ENCODE assay signal across 10 cellular contexts in genomic region chr4:118740869-118741268, GRCh38. TPM values are rescaled to one million over a fixed set of nuclear protein-coding genes. Genes with fewer than 3 reads are reported as not detected.
DNase-seq lines count a peak whose midpoint lies in the region; ATAC-seq and TF ChIP-seq lines count a peak whose summit lies in the region.
"Had no signal": no experiment of that assay in that cellular context is flagged by ENCODE, and none has a peak within 500 bp of the region (broad histone marks: within the 10 kb centered on the region; RNA-seq: fewer than 3 reads in every experiment).

No MANE protein-coding gene starts in this region.

- TF ChIP-seq RAD21 in liver (IDR thresholded peaks at IDR 0.05) = peak; percentile 63 to 66

- H2BK5ac ChIP-seq in H9 (ENCODE audit: insufficient read length, low read length) = no peak overlapping the region

- intact Hi-C loops in A673 (cut with micrococcal nuclease; ENCODE audit: unreplicated experiment) (loop anchor here (2.0 to 10.0 kb wide), 3 partner anchors 150 to 544 kb away; no protein-coding TSS in a partner anchor), adrenal gland (cut with DNase I) (no loop called here)

- H3K23me2 ChIP-seq in H9 (ENCODE audit: insufficient read length, low read depth, low read length, poor library complexity, severe bottlenecking) = no peaks in the 10 kb centered on the region

- no peak overlapping the region for H2BK12ac ChIP-seq in H9 (ENCODE audit: insufficient read length, low read depth, low read length)

- no peak overlapping the region for H3T11ph ChIP-seq in H9 (ENCODE audit: low read length)

- no peaks in the 10 kb centered on the region for H3K79me2 ChIP-seq in H9 (ENCODE audit: insufficient read depth, low read length)

- H3K36me3 ChIP-seq in A673 (ENCODE audit: insufficient read depth, low read length, poor library complexity, severe bottlenecking) (peaks cover 24% of the 10 kb centered on the region), adrenal gland (replicated peaks in 1 of 2) (peaks cover 0 to 41% of the 10 kb centered on the region in 2 donors), liver (ENCODE audit: control insufficient read depth in 4 of 4, insufficient read depth in 3 of 4, low read depth in 1 of 4, low read length in 3 of 4) (peaks cover 14 to 63% (median 50%) of the 10 kb centered on the region in 4 donors), H7 (replicated peaks; ENCODE audit: control insufficient read depth, insufficient read depth, low read length) (peaks cover 20% of the 10 kb centered on the region)

- no peak overlapping the region for H2BK120ac ChIP-seq in H9 (ENCODE audit: low read depth, low read length, poor library complexity, severe bottlenecking)

- CTCF ChIA-PET in A673 (lab: Charles Lee) = no interaction called here

- DNase-seq in A673 (ENCODE audit: low spot score) (peak; percentile 49), H9 (no peak), adrenal gland (no peak), H7 (no peak), GM13976 (ENCODE audit: low spot score) (no peak)
- no peak for DNase-seq in stimulated activated naive B cell treated with anti-CD40 and anti-IgM and Interleukin-4, amounts not matched to agents 10 μg/mL and 1 μg/mL and 100 μg/mL, for 72 hours

- no peak overlapping the region for H4K91ac ChIP-seq in H9 (ENCODE audit: insufficient read length, low read depth, low read length)

- H3K79me1 ChIP-seq in H9 (ENCODE audit: insufficient read depth, low read depth, low read length, poor library complexity, severe bottlenecking) = no peaks in the 10 kb centered on the region

- WGBS in H9 (ENCODE audit: extremely low coverage, insufficient read length, low lambda C conversion rate) = no CpG with 5 or more reads among the region's 5 CpGs
- WGBS in adrenal gland, 4 donors = 10 to 21% (median 17%) methylated on average over 5 of the region's 5 CpGs
- WGBS in liver = 37% methylated on average over 5 of the region's 5 CpGs

- no peak overlapping the region for H3K4me3 ChIP-seq in A673 (ENCODE audit: low read depth, low read length, poor library complexity, severe bottlenecking)
- no peak overlapping the region for H3K4me3 ChIP-seq in adrenal gland
- H3K4me3 ChIP-seq in liver (ENCODE audit: low read depth in 1 of 3, low read length in 3 of 3) = no peak overlapping the region
- no peak overlapping the region for H3K4me3 ChIP-seq in H7 (ENCODE audit: insufficient read depth, low read depth, low read length)

- H3K27me3 Mint-ChIP-seq in H9 (ENCODE audit: low read depth) = no peaks in the 10 kb centered on the region
- no peaks in the 10 kb centered on the region for H3K27me3 Mint-ChIP-seq in stimulated activated naive B cell treated with anti-CD40 and anti-IgM and Interleukin-4, amounts not matched to agents 10 μg/mL and 1 μg/mL and 100 μg/mL, for 72 hours
- H3K27me3 Mint-ChIP-seq: IgD-negative memory B cell had no signal

- H2BK20ac ChIP-seq in H9 (ENCODE audit: low read depth, low read length, poor library complexity, severe bottlenecking) = no peak overlapping the region

- H3K56ac ChIP-seq in H9 (ENCODE audit: insufficient read length, low read depth, low read length) = no peak overlapping the region

- H2AK5ac ChIP-seq in H9 (ENCODE audit: insufficient read length, low read length) = no peak overlapping the region

- peaks cover 23 to 71% (median 46%) of the 10 kb centered on the region in 3 experiments for H3K36me3 Mint-ChIP-seq in H9 (ENCODE audit: insufficient read depth in 1 of 3, low read depth in 3 of 3)
- H3K36me3 Mint-ChIP-seq in stimulated activated naive B cell treated with anti-CD40 and anti-IgM and Interleukin-4, amounts not matched to agents 10 μg/mL and 1 μg/mL and 100 μg/mL, for 72 hours = peaks cover 32 to 39% of the 10 kb centered on the region in 2 donors

- H3K4me1 ChIP-seq in A673 (ENCODE audit: insufficient read depth, low read length, poor library complexity, severe bottlenecking) (no peaks in the 10 kb centered on the region), H9 (ENCODE audit: insufficient read depth, low read length) (no peaks in the 10 kb centered on the region; the same call in 1 of the 2 replicates), adrenal gland (replicated peaks in 1 of 2) (peaks cover 0 to 8% of the 10 kb centered on the region in 2 donors), liver (ENCODE audit: control insufficient read depth in 4 of 4, insufficient read depth in 4 of 4, low read length in 3 of 4) (peaks cover 3 to 12% (median 8%) of the 10 kb centered on the region in 4 donors)

- POLR2A ChIA-PET in A673 (lab: Charles Lee; ENCODE audit: low non-redundant PET) = no interaction called here

- H4K8ac ChIP-seq in H9 (replicated peaks; ENCODE audit: insufficient read length, low read depth, low read length) = no peak overlapping the region

- TF ChIP-seq CTCF in A673 (conservative IDR thresholded peaks at IDR 0.05; ENCODE audit: low read depth, low read length) (peak; percentile 61), H9 (conservative IDR thresholded peaks at IDR 0.05) (peak; percentile 66), adrenal gland (IDR thresholded peaks at IDR 0.05) (peak; percentile 30 to 69 (median 49)), liver (IDR thresholded peaks at IDR 0.05; ENCODE audit: low read depth, low read length, missing input control) (peak; percentile 31), GM13976 (IDR thresholded peaks at IDR 0.05; ENCODE audit: borderline replicate concordance, control extremely low read depth, extremely low read depth, insufficient read depth, missing control alignments) (no peak)

- no peak overlapping the region for H3K4ac ChIP-seq in H9 (ENCODE audit: low read depth, low read length)

- no peak overlapping the region for H3K9ac ChIP-seq in H9 (ENCODE audit: extremely low read depth, insufficient read length, low read length)
- H3K9ac ChIP-seq in liver (ENCODE audit: low read depth in 1 of 2, low read length in 2 of 2) = peak overlapping the region in 1 of 2 donors; percentile 79

- ATAC-seq in stimulated activated naive B cell treated with anti-CD40 and anti-IgM and Interleukin-4, amounts not matched to agents 10 μg/mL and 1 μg/mL and 100 μg/mL, for 72 hours (replicated peaks) = no peak
- ATAC-seq in HG02973 (IDR thresholded peaks at IDR 0.05; ENCODE audit: unreplicated experiment) = no peak

- TF ChIP-seq POLR2A in adrenal gland (IDR thresholded peaks at IDR 0.05) = no peak

- in situ Hi-C loops in GM13976 (cut with MboI; ENCODE audit: low sequenced_read_pairs, unreplicated experiment) = no loop called here

- no peak overlapping the region for H3K27ac Mint-ChIP-seq in H9
- H3K27ac Mint-ChIP-seq in stimulated activated naive B cell treated with anti-CD40 and anti-IgM and Interleukin-4, amounts not matched to agents 10 μg/mL and 1 μg/mL and 100 μg/mL, for 72 hours = no peak overlapping the region
- H3K27ac Mint-ChIP-seq: IgD-negative memory B cell had no signal

- H3K23ac ChIP-seq in H9 (ENCODE audit: insufficient read length, low read depth, low read length) = no peak overlapping the region

- no peaks in the 10 kb centered on the region for H3K4me1 Mint-ChIP-seq in H9
- no peaks in the 10 kb centered on the region for H3K4me1 Mint-ChIP-seq in stimulated activated naive B cell treated with anti-CD40 and anti-IgM and Interleukin-4, amounts not matched to agents 10 μg/mL and 1 μg/mL and 100 μg/mL, for 72 hours
- H3K4me1 Mint-ChIP-seq: IgD-negative memory B cell had no signal

- BruUV-seq in A673 (replicated peaks; lab: Mats Ljungman, UMichigan) = no TSS peak

- H3K27ac ChIP-seq in A673 (ENCODE audit: low read depth, low read length, poor library complexity, severe bottlenecking) = no peak overlapping the region
- H3K27ac ChIP-seq in H9 (ENCODE audit: insufficient read length, low read depth, low read length) = no peak overlapping the region
- no peak overlapping the region for H3K27ac ChIP-seq in adrenal gland
- H3K27ac ChIP-seq in liver (ENCODE audit: low read depth in 1 of 2, low read length in 2 of 2) = peak overlapping the region in 1 of 2 donors; percentile 55
- H3K27ac ChIP-seq: neutrophil had no signal

- no peak overlapping the region for H3K18ac ChIP-seq in H9 (ENCODE audit: insufficient read length, low read depth, low read length)

- H2AFZ ChIP-seq in H9 (ENCODE audit: low read length) = no peak overlapping the region

- no peak overlapping the region for H4K5ac ChIP-seq in H9 (ENCODE audit: insufficient read length, low read depth, low read length)

- no peaks in the 10 kb centered on the region for H3K9me3 ChIP-seq in A673 (ENCODE audit: low read depth, low read length, poor library complexity, severe bottlenecking)
- H3K9me3 ChIP-seq in H9 (ENCODE audit: control insufficient read depth, low read depth, low read length) = no peaks in the 10 kb centered on the region
- H3K9me3 ChIP-seq in adrenal gland (replicated peaks in 1 of 3) = no peaks in the 10 kb centered on the region
- no peaks in the 10 kb centered on the region for H3K9me3 ChIP-seq in liver (ENCODE audit: control insufficient read depth in 4 of 4, low read length in 3 of 4)
- H3K9me3 ChIP-seq: neutrophil had no signal

- no peak overlapping the region for H2BK15ac ChIP-seq in H9 (ENCODE audit: low read depth, low read length)

- H3K4me3 Mint-ChIP-seq in H9 = no peak overlapping the region
- H3K4me3 Mint-ChIP-seq in stimulated activated naive B cell treated with anti-CD40 and anti-IgM and Interleukin-4, amounts not matched to agents 10 μg/mL and 1 μg/mL and 100 μg/mL, for 72 hours = no peak overlapping the region
- H3K4me3 Mint-ChIP-seq: IgD-negative memory B cell had no signal

- H4K20me1 ChIP-seq in H9 (ENCODE audit: control insufficient read depth, insufficient read depth, insufficient read length) = no peaks in the 10 kb centered on the region

- no peaks in the 10 kb centered on the region for H3K9me3 Mint-ChIP-seq in H9
- no peaks in the 10 kb centered on the region for H3K9me3 Mint-ChIP-seq in stimulated activated naive B cell treated with anti-CD40 and anti-IgM and Interleukin-4, amounts not matched to agents 10 μg/mL and 1 μg/mL and 100 μg/mL, for 72 hours
- H3K9me3 Mint-ChIP-seq: IgD-negative memory B cell had no signal

- H3K4me2 ChIP-seq in H9 (ENCODE audit: insufficient read depth, insufficient read length, low read length) = no peak overlapping the region

- no peaks in the 10 kb centered on the region for H3K27me3 ChIP-seq in A673 (replicated peaks; ENCODE audit: insufficient read depth, low read depth, low read length, poor library complexity)
- no peaks in the 10 kb centered on the region for H3K27me3 ChIP-seq in H9 (ENCODE audit: insufficient read depth, low read length)
- H3K27me3 ChIP-seq in adrenal gland = no peaks in the 10 kb centered on the region
- no peaks in the 10 kb centered on the region for H3K27me3 ChIP-seq in liver (ENCODE audit: control insufficient read depth in 4 of 4, insufficient read depth in 4 of 4, low read length in 3 of 4)
- no peaks in the 10 kb centered on the region for H3K27me3 ChIP-seq in H7 (ENCODE audit: control insufficient read depth, insufficient read depth, low read length)
- H3K27me3 ChIP-seq: neutrophil had no signal

- H3K14ac ChIP-seq in H9 (ENCODE audit: insufficient read depth, low read length) = no peak overlapping the region

RNA-seq across cellular contexts. Expression of gene METTL14, which starts 55.7 kb away (rescaled TPM):
- total RNA-seq in A673 (2021) (51.6 and 57.6 TPM in 2 replicates), H9 (2021) (52.7 and 53.3 TPM in 2 replicates), adrenal gland (10 to 100 TPM in 7 of 8 donors, 1 to 10 TPM in 1; 8.8 to 50.8 (median 34.4) TPM), liver (10 to 100 TPM; 12.5 to 25.5 TPM)
- polyA plus RNA-seq in adrenal gland (10 to 100 TPM in 1 of 3 donors, 1 to 10 TPM in 2; 5.1 to 40.9 (median 6.2) TPM), liver (10 to 100 TPM in 1 of 2 donors, 1 to 10 TPM in 1; 8.2 to 21.0 TPM)
- total RNA-seq in H7 (2014; rRNA removed; shearing (Covaris generic)) = 21.6 and 24.3 TPM in 2 replicates
